In genomic region chr11:16883179-16883578, GRCh38 we compare ENCODE assay signal across 10 cellular contexts.
DNase-seq lines count a peak whose midpoint lies in the region; TF ChIP-seq lines count a peak whose summit lies in the region.
"Had no signal": no experiment of that assay in that cellular context is flagged by ENCODE, and none has a peak within 500 bp of the region (broad histone marks: within the 10 kb centered on the region; RNA-seq: fewer than 3 reads in every experiment).

No MANE protein-coding gene starts in this region.

- TF ChIP-seq CTCF in osteocyte (IDR thresholded peaks at IDR 0.05): peak; percentile 8

- no peaks in the 10 kb centered on the region for H3K4me1 Mint-ChIP-seq in osteocyte (ENCODE audit: unreplicated experiment)

- H3K27ac ChIP-seq in SJCRH30: no peak overlapping the region
- H3K27ac ChIP-seq: HL-60 had no signal

- H3K27ac Mint-ChIP-seq in osteocyte (ENCODE audit: unreplicated experiment): no peak overlapping the region
- H3K27ac Mint-ChIP-seq: natural killer cell treated with Interleukin-12 subunit alpha and Interleukin-12 subunit beta and Interleukin-15 and Interleukin-18, amount 100 ng/mL, for 72 hours had no signal

- H3K27me3 ChIP-seq in SJCRH30: peaks cover 9% of the 10 kb centered on the region; the same call in 1 of the 2 replicates

- no peaks in the 10 kb centered on the region for H3K36me3 Mint-ChIP-seq in osteocyte (ENCODE audit: unreplicated experiment)
- H3K36me3 Mint-ChIP-seq: natural killer cell treated with Interleukin-12 subunit alpha and Interleukin-12 subunit beta and Interleukin-15 and Interleukin-18, amount 100 ng/mL, for 72 hours had no signal

- H3K9me3 Mint-ChIP-seq in osteocyte (ENCODE audit: unreplicated experiment): no peaks in the 10 kb centered on the region
- H3K9me3 Mint-ChIP-seq: natural killer cell treated with Interleukin-12 subunit alpha and Interleukin-12 subunit beta and Interleukin-15 and Interleukin-18, amount 100 ng/mL, for 72 hours had no signal

- H3K9me3 ChIP-seq in SJCRH30 (replicated peaks): no peaks in the 10 kb centered on the region

- no peak overlapping the region for H3K4me3 ChIP-seq in SJCRH30

- no peaks in the 10 kb centered on the region for H3K27me3 Mint-ChIP-seq in osteocyte (ENCODE audit: unreplicated experiment)

- H3K4me3 Mint-ChIP-seq in osteocyte (ENCODE audit: unreplicated experiment): no peak overlapping the region
- H3K4me3 Mint-ChIP-seq: natural killer cell treated with Interleukin-12 subunit alpha and Interleukin-12 subunit beta and Interleukin-15 and Interleukin-18, amount 100 ng/mL, for 72 hours had no signal

- DNase-seq in EH (ENCODE audit: low read depth) (peak; percentile 5), NCI-H2107 treated with DMSO at 0.1 percent for 48 hours (lab: John Stamatoyannopoulos, UW; ENCODE audit: unreplicated experiment) (peak; percentile 28), dermis blood vessel endothelial cell (peak; percentile 35), osteocyte (ENCODE audit: extremely low spot score, unreplicated experiment) (no peak), NCI-H2081 (lab: John Stamatoyannopoulos, UW) (no peak), SJCRH30 (no peak)
- no peak for DNase-seq in stimulated activated CD4-positive, alpha-beta T cell treated with anti-CD3 and anti-CD28 coated beads, Interleukin-15, amount 100 ng/mL, for 24 hours
- DNase-seq in activated CD4-positive, alpha-beta T cell treated with anti-CD3 and anti-CD28 coated beads for 1 hour: no peak

- H3K36me3 ChIP-seq in SJCRH30: no peaks in the 10 kb centered on the region

- H3K4me1 ChIP-seq in SJCRH30: no peaks in the 10 kb centered on the region

Comparison
In these comparisons a context has a peak if more than half of its experiments do, and no peak if none do; other contexts are left out.
1. DNase-seq: peak in EH (single experiment), NCI-H2107 treated with DMSO at 0.1 percent for 48 hours (single experiment) and dermis blood vessel endothelial cell (single experiment); none in osteocyte (single experiment), stimulated activated CD4-positive, alpha-beta T cell treated with anti-CD3 and anti-CD28 coated beads, Interleukin-15, amount 100 ng/mL, for 24 hours (single experiment), NCI-H2081 (0 of 2), SJCRH30 (0 of 2) and activated CD4-positive, alpha-beta T cell treated with anti-CD3 and anti-CD28 coated beads for 1 hour (single experiment).